8 cellular contexts compared by ENCODE assay signal in the genomic region with DNA sequence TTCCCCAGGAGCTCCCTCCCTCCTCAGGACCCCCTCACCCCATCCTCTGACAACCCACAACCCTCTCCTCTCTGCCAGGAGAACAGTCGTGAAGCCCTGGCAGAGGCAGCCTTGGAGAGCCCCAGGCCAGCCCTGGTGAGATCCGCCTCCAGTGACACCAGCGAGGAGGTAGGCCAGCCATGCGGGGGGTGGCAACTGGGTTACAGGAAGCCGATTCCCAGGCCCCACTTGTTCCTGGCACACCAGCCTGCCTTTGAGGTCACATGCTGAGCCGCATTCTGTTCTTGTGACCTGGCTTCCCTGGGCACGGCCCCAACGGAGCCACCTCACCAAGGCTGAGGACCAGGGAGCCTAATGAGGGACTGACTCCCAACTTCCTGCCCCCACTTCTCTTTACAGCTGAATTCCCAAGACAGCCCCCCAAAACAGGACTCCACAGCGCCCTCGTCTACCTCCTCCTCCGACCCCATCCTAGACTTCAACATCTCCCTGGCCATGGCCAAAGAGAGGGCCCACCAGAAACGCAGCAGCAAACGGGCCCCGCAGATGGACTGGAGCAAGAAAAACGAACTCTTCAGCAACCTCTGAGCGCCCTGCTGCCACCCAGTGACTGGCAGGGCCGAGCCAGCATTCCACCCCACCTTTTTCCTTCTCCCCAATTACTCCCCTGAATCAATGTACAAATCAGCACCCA. TPM values are rescaled to one million over a fixed set of nuclear protein-coding genes. Genes with fewer than 3 reads are reported as not detected.
DNase-seq lines count a peak whose midpoint lies in the region; ATAC-seq and TF ChIP-seq lines count a peak whose summit lies in the region.

No MANE protein-coding gene starts in this region.

- intact Hi-C loops in body of pancreas (cut with DNase I): no loop called here
- intact Hi-C loops in aorta (cut with DNase I): loop anchor here (2.0 kb wide), 1 partner anchor 19 kb away; a partner anchor contains a TSS

- no peaks in the 10 kb centered on the region for H3K27me3 Mint-ChIP-seq in activated naive CD4-positive, alpha-beta T cell treated with anti-CD3 and anti-CD28 coated beads, Interleukin-2, amount 50 U/mL, for 24 hours

- no peaks in the 10 kb centered on the region for H3K27me3 ChIP-seq in body of pancreas
- no peaks in the 10 kb centered on the region for H3K27me3 ChIP-seq in liver (ENCODE audit: control insufficient read depth in 4 of 4, insufficient read depth in 4 of 4, low read length in 3 of 4)
- no peaks in the 10 kb centered on the region for H3K27me3 ChIP-seq in aorta (ENCODE audit: control insufficient read depth in 1 of 2, insufficient read depth in 2 of 2, low read length in 1 of 2)

- H3K27ac Mint-ChIP-seq in activated naive CD4-positive, alpha-beta T cell treated with anti-CD3 and anti-CD28 coated beads, Interleukin-2, amount 50 U/mL, for 24 hours: peak overlapping the region; percentile 84

- WGBS in body of pancreas, 2 donors: 14 to 33% methylated on average over 13 to 17 of the region's 17 CpGs
- 42% methylated on average over 17 of the region's 17 CpGs for WGBS in liver
- 27 to 31% methylated on average over 17 of the region's 17 CpGs for WGBS in aorta, 2 donors

- no peak overlapping the region for H3K4me3 Mint-ChIP-seq in activated naive CD4-positive, alpha-beta T cell treated with anti-CD3 and anti-CD28 coated beads, Interleukin-2, amount 50 U/mL, for 24 hours

- ATAC-seq in body of pancreas (peak; percentile 83), aorta (ENCODE audit: low FRiP score) (peak; percentile 44)

- H3K4me1 ChIP-seq in body of pancreas (peaks cover 63% of the 10 kb centered on the region), liver (ENCODE audit: control insufficient read depth in 4 of 4, insufficient read depth in 4 of 4, low read length in 3 of 4) (peaks cover 31 to 87% (median 71%) of the 10 kb centered on the region in 4 donors), aorta (ENCODE audit: control insufficient read depth in 1 of 2, insufficient read depth in 2 of 2, low read length in 2 of 2) (no peaks in the 10 kb centered on the region)

- H3K9me3 ChIP-seq in body of pancreas (no peaks in the 10 kb centered on the region), liver (ENCODE audit: control insufficient read depth in 4 of 4, low read length in 3 of 4) (no peaks in the 10 kb centered on the region), aorta (ENCODE audit: control insufficient read depth, low read length) (no peaks in the 10 kb centered on the region)

- peak in 2 of 3 donors; percentile 36 to 46 for TF ChIP-seq POLR2A in body of pancreas (IDR thresholded peaks at IDR 0.05)

- no peaks in the 10 kb centered on the region for H3K9me3 Mint-ChIP-seq in activated naive CD4-positive, alpha-beta T cell treated with anti-CD3 and anti-CD28 coated beads, Interleukin-2, amount 50 U/mL, for 24 hours

- H3K4me3 ChIP-seq in body of pancreas: no peak overlapping the region
- no peak overlapping the region for H3K4me3 ChIP-seq in liver (ENCODE audit: low read depth in 1 of 3, low read length in 3 of 3)
- no peak overlapping the region for H3K4me3 ChIP-seq in aorta (ENCODE audit: low read length in 2 of 2)

- H3K36me3 Mint-ChIP-seq in activated naive CD4-positive, alpha-beta T cell treated with anti-CD3 and anti-CD28 coated beads, Interleukin-2, amount 50 U/mL, for 24 hours: peaks cover 3% of the 10 kb centered on the region

- H3K36me3 ChIP-seq in body of pancreas (replicated peaks in 1 of 2; ENCODE audit: insufficient read depth in 1 of 2, low read depth in 2 of 2) (peaks cover 0 to 6% of the 10 kb centered on the region in 2 donors), liver (ENCODE audit: control insufficient read depth in 4 of 4, insufficient read depth in 3 of 4, low read depth in 1 of 4, low read length in 3 of 4) (peaks cover 9 to 23% (median 17%) of the 10 kb centered on the region in 4 donors), aorta (ENCODE audit: control insufficient read depth in 1 of 2, insufficient read depth in 2 of 2, low read length in 1 of 2) (peaks cover 0 to 4% of the 10 kb centered on the region in 2 donors)

- peaks cover 27% of the 10 kb centered on the region for H3K4me1 Mint-ChIP-seq in activated naive CD4-positive, alpha-beta T cell treated with anti-CD3 and anti-CD28 coated beads, Interleukin-2, amount 50 U/mL, for 24 hours

- peak in 1 of 2 donors; percentile 46 for TF ChIP-seq RAD21 in liver (IDR thresholded peaks at IDR 0.05)

- H3K9ac ChIP-seq in liver (ENCODE audit: low read depth in 1 of 2, low read length in 2 of 2): peak overlapping the region in 1 of 2 donors; percentile 23

- TF ChIP-seq CTCF in body of pancreas (IDR thresholded peaks at IDR 0.05) (peak in 1 of 7 experiments; percentile 9), liver (IDR thresholded peaks at IDR 0.05; ENCODE audit: low read depth, low read length, missing input control) (no peak)

- peak overlapping the region; percentile 82 to 89 (median 88) for H3K27ac ChIP-seq in body of pancreas
- H3K27ac ChIP-seq in liver (ENCODE audit: low read depth in 1 of 2, low read length in 2 of 2): peak overlapping the region; percentile 83 to 92
- H3K27ac ChIP-seq in aorta (ENCODE audit: low read depth in 1 of 2, low read length in 2 of 2): peak overlapping the region; percentile 31 to 55

- DNase-seq in activated naive CD4-positive, alpha-beta T cell (lab: John Stamatoyannopoulos, UW): no peak
- peak; percentile 92 to 97 (median 96) for DNase-seq in body of pancreas
- peak; percentile 88 to 94 for DNase-seq in aorta
- no peak for DNase-seq in NCI-H2227 treated with DMSO at 0.1 percent for 48 hours (lab: John Stamatoyannopoulos, UW)
- no peak for DNase-seq in activated CD4-positive, alpha-beta T cell treated with anti-CD3 and anti-CD28 coated beads for 1 hour
- DNase-seq in NCI-H510A (lab: John Stamatoyannopoulos, UW): no peak

TF ChIP-seq in liver, 16 proteins besides CTCF, POLR2A, EP300 and RAD21 (continues in another document):
- TF ChIP-seq HNF4G (IDR thresholded peaks at IDR 0.05) (no peak), NR2F2 (IDR thresholded peaks at IDR 0.05) (no peak), GABPA (IDR thresholded peaks at IDR 0.05 in 1 of 2, conservative IDR thresholded peaks at IDR 0.05 in 1 of 2) (peak in 1 of 2 donors; percentile 66), TAF1 (conservative IDR thresholded peaks at IDR 0.05) (no peak), SP1 (IDR thresholded peaks at IDR 0.05) (peak; percentile 67), RXRA (IDR thresholded peaks at IDR 0.05) (peak; percentile 71 to 92), EGR1 (IDR thresholded peaks at IDR 0.05; ENCODE audit: low read depth in 2 of 2) (peak; percentile 28 to 46), JUND (IDR thresholded peaks at IDR 0.05) (peak in 1 of 2 donors; percentile 55), FOXA2 (IDR thresholded peaks at IDR 0.05) (peak; percentile 43), HNF4A (conservative IDR thresholded peaks at IDR 0.05) (peak; percentile 54 to 87)
- TF ChIP-seq, protein P1, sequence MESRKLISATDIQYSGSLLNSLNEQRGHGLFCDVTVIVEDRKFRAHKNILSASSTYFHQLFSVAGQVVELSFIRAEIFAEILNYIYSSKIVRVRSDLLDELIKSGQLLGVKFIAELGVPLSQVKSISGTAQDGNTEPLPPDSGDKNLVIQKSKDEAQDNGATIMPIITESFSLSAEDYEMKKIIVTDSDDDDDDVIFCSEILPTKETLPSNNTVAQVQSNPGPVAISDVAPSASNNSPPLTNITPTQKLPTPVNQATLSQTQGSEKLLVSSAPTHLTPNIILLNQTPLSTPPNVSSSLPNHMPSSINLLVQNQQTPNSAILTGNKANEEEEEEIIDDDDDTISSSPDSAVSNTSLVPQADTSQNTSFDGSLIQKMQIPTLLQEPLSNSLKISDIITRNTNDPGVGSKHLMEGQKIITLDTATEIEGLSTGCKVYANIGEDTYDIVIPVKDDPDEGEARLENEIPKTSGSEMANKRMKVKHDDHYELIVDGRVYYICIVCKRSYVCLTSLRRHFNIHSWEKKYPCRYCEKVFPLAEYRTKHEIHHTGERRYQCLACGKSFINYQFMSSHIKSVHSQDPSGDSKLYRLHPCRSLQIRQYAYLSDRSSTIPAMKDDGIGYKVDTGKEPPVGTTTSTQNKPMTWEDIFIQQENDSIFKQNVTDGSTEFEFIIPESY (IDR thresholded peaks at IDR 0.05): peak; percentile 41
- TF ChIP-seq, protein P2, sequence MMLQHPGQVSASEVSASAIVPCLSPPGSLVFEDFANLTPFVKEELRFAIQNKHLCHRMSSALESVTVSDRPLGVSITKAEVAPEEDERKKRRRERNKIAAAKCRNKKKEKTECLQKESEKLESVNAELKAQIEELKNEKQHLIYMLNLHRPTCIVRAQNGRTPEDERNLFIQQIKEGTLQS (IDR thresholded peaks at IDR 0.05): no peak

RNA-seq across cellular contexts. Expression of a gene that starts 7.9 kb away (rescaled TPM):
- total RNA-seq in body of pancreas (10 to 100 TPM; 21.8 to 23.3 TPM), liver (10 to 100 TPM in 1 of 2 donors, 1 to 10 TPM in 1; 8.1 to 25.5 TPM), aorta (10 to 100 TPM; 44.5 to 46.3 TPM)
- polyA plus RNA-seq in liver (10 to 100 TPM; 15.7 to 18.4 TPM), aorta (10 to 100 TPM; 12.1 to 59.9 TPM)

RNA-seq across cellular contexts. Expression of a gene that starts 19.8 kb away (rescaled TPM):
- 10 to 100 TPM; 56.6 to 64.9 TPM for total RNA-seq in body of pancreas
- 10 to 100 TPM; 38.1 to 84.1 TPM for total RNA-seq in liver
- polyA plus RNA-seq in liver: 100 to 1,000 TPM; 105 to 160 TPM
- total RNA-seq in aorta: 10 to 100 TPM; 17.6 to 21.1 TPM
- polyA plus RNA-seq in aorta: 10 to 100 TPM; 10.6 to 84.4 TPM

RNA-seq across cellular contexts. Expression of a gene that starts 31.2 kb away (rescaled TPM):
- total RNA-seq in body of pancreas: under 1 TPM; 0.66 to 0.78 TPM
- total RNA-seq in liver: 1 to 10 TPM; 5.1 to 5.3 TPM
- polyA plus RNA-seq in liver: 1 to 10 TPM; 5.9 to 8.8 TPM
- total RNA-seq in aorta: 1 to 10 TPM; 1.4 to 3.4 TPM
- polyA plus RNA-seq in aorta: 1 to 10 TPM; 1.5 to 2.4 TPM

RNA-seq across cellular contexts. Expression of a gene that starts 55.5 kb away (rescaled TPM):
- total RNA-seq in body of pancreas (not detected), liver (1 to 10 TPM; 1.5 to 1.9 TPM), aorta (1 to 10 TPM; 1.6 to 2.2 TPM)
- polyA plus RNA-seq in liver (under 1 TPM; 0.13 to 0.55 TPM), aorta (1 to 10 TPM in 1 of 2 donors, under 1 TPM in 1; 0.61 to 1.5 TPM)

Comparison
In these comparisons a context has a peak if more than half of its experiments do, and no peak if none do; other contexts are left out.
1. DNase-seq: peak in body of pancreas (4 of 4) and aorta (2 of 2); none in activated naive CD4-positive, alpha-beta T cell (0 of 4), NCI-H2227 treated with DMSO at 0.1 percent for 48 hours (single experiment), activated CD4-positive, alpha-beta T cell treated with anti-CD3 and anti-CD28 coated beads for 1 hour (single experiment) and NCI-H510A (single experiment).
2. Peak in every context shown above with its lines, with median percentiles within 50 percentile points of each other: H3K27ac ChIP-seq.